ENCODE assay signal across 8 cellular contexts in genomic region chr15:42274693-42274971, GRCh38. TPM values are rescaled to one million over a fixed set of nuclear protein-coding genes. Genes with fewer than 3 reads are reported as not detected.
A peak's percentile ranks its signal among the peaks of the same experiment; 100 is the strongest.
DNase-seq lines count a peak whose midpoint lies in the region; ATAC-seq, FAIRE-seq and TF ChIP-seq lines count a peak whose summit lies in the region.

No MANE protein-coding gene starts in this region.

- peak overlapping the region; percentile 97 for H3K9ac ChIP-seq in GM12878 (ENCODE audit: control insufficient read depth, insufficient read depth, low read length)

- peaks cover 57% of the 10 kb centered on the region for H3K4me1 Mint-ChIP-seq in activated T-cell treated with anti-CD3 and anti-CD28 coated beads, Interleukin-2, amount 50 U/mL, for 72 hours (ENCODE audit: low read depth)
- peaks cover 18% of the 10 kb centered on the region for H3K4me1 Mint-ChIP-seq in memory B cell
- H3K4me1 Mint-ChIP-seq in type B pancreatic cell (ENCODE audit: unreplicated experiment): peaks cover 31% of the 10 kb centered on the region

- H3K36me3 ChIP-seq in GM12878 (ENCODE audit: control insufficient read depth in 2 of 2, insufficient read depth in 2 of 2, low read length in 1 of 2): no peaks in the 10 kb centered on the region; a peak in 2 of 4 replicates

- WGBS in GM12878 (ENCODE audit: insufficient coverage, insufficient replicate concordance, low lambda C conversion rate, missing lambda C conversion rate): 2% methylated on average over 7 of the region's 7 CpGs

- no peak for FAIRE-seq in GM12878 (lab: Jason Lieb, UNC)

- H3K9me3 Mint-ChIP-seq in activated T-cell treated with anti-CD3 and anti-CD28 coated beads, Interleukin-2, amount 50 U/mL, for 72 hours: no peaks in the 10 kb centered on the region
- H3K9me3 Mint-ChIP-seq in memory B cell (no peaks in the 10 kb centered on the region), type B pancreatic cell (no peaks in the 10 kb centered on the region)

- no peaks in the 10 kb centered on the region for H3K27me3 ChIP-seq in GM12878 (replicated peaks in 1 of 2; ENCODE audit: control insufficient read depth in 2 of 2, insufficient read depth in 2 of 2, low read length in 1 of 2)

- TF ChIP-seq EP300 in GM12878 (IDR thresholded peaks at IDR 0.05; ENCODE audit: borderline replicate concordance in 1 of 2, control insufficient read depth in 1 of 2, low read depth in 2 of 2, low read length in 2 of 2): no peak

- H3K27ac Mint-ChIP-seq in activated T-cell treated with anti-CD3 and anti-CD28 coated beads, Interleukin-2, amount 50 U/mL, for 72 hours: peak overlapping the region; percentile 97
- peak overlapping the region; percentile 97 for H3K27ac Mint-ChIP-seq in memory B cell
- H3K27ac Mint-ChIP-seq in type B pancreatic cell: peak overlapping the region; percentile 96

- TF ChIP-seq POLR2A in GM12878 (IDR thresholded peaks at IDR 0.05; ENCODE audit: low read depth, low read length): no peak

- TF ChIP-seq CTCF in GM12878 (IDR thresholded peaks at IDR 0.05 in 2 of 3, conservative IDR thresholded peaks at IDR 0.05 in 1 of 3; ENCODE audit: control insufficient read depth in 2 of 3, extremely low read depth in 1 of 3, insufficient read depth in 1 of 3, low read depth in 3 of 3, low read length in 3 of 3) (no peak), type B pancreatic cell (conservative IDR thresholded peaks at IDR 0.05) (no peak)

- H3K36me3 Mint-ChIP-seq in activated T-cell treated with anti-CD3 and anti-CD28 coated beads, Interleukin-2, amount 50 U/mL, for 72 hours (ENCODE audit: insufficient read depth in 2 of 2): peaks cover 0 to 7% of the 10 kb centered on the region in 2 donors
- H3K36me3 Mint-ChIP-seq in memory B cell: peaks cover 12% of the 10 kb centered on the region
- peaks cover 5% of the 10 kb centered on the region for H3K36me3 Mint-ChIP-seq in type B pancreatic cell

- H3K9me3 ChIP-seq in GM12878 (replicated peaks; ENCODE audit: control insufficient read depth, insufficient read depth, low read length): no peaks in the 10 kb centered on the region

- H3K4me2 ChIP-seq in GM12878 (ENCODE audit: control insufficient read depth, insufficient read depth): peak overlapping the region; percentile 98

- in situ Hi-C loops in GM12878 (cut with MboI): loop anchor here (25.0 kb wide), 1 partner anchor 1513 kb away; the partner anchor contains the start of genes ELL3 and SERF2

- H3K27me3 Mint-ChIP-seq in activated T-cell treated with anti-CD3 and anti-CD28 coated beads, Interleukin-2, amount 50 U/mL, for 72 hours (ENCODE audit: low read depth): no peaks in the 10 kb centered on the region
- H3K27me3 Mint-ChIP-seq in memory B cell (no peaks in the 10 kb centered on the region), type B pancreatic cell (no peaks in the 10 kb centered on the region)

- no peaks in the 10 kb centered on the region; the same call in 1 of the 2 replicates for H3K4me1 ChIP-seq in GM12878 (ENCODE audit: control insufficient read depth, insufficient read depth, low read length)

- H4K20me1 ChIP-seq in GM12878 (ENCODE audit: control insufficient read depth, insufficient read depth): no peaks in the 10 kb centered on the region

- peaks cover 61% of the 10 kb centered on the region for H3K79me2 ChIP-seq in GM12878 (ENCODE audit: control insufficient read depth, insufficient read depth, low read length)

- CTCF ChIA-PET in GM12878 (lab: Yijun Ruan, JAX): interaction anchor here (0.8 to 1.4 kb wide), 3 partner anchors 12 to 136 kb away, joined by 3 read pairs; no protein-coding TSS in a partner anchor

- RAD21 ChIA-PET in GM12878 (lab: Charles Lee; ENCODE audit: unreplicated experiment): no interaction called here

- no peak for ATAC-seq in activated T-cell treated with anti-CD3 and anti-CD28 coated beads, Interleukin-2, amount 50 U/mL, for 72 hours (replicated peaks in 1 of 2)
- ATAC-seq in GM12878 (no peak), memory B cell (ENCODE audit: low read depth) (no peak), HG03025 (IDR thresholded peaks at IDR 0.05; ENCODE audit: low FRiP score, unreplicated experiment) (no peak)

- H3K4me3 Mint-ChIP-seq in activated T-cell treated with anti-CD3 and anti-CD28 coated beads, Interleukin-2, amount 50 U/mL, for 72 hours: peak overlapping the region; percentile 92 to 96
- H3K4me3 Mint-ChIP-seq in memory B cell (peak overlapping the region; percentile 98), type B pancreatic cell (peak overlapping the region; percentile 100)

- H3K27ac ChIP-seq in GM12878 (ENCODE audit: control insufficient read depth, insufficient read depth): peak overlapping the region; percentile 95

- peak overlapping the region; percentile 96 for H2AFZ ChIP-seq in GM12878 (ENCODE audit: control insufficient read depth, low read depth, low read length)

- no peak for DNase-seq in activated T-cell treated with anti-CD3 and anti-CD28 coated beads, Interleukin-2, amount 50 U/mL, for 72 hours
- DNase-seq in activated T-cell treated with anti-CD3 and anti-CD28 coated beads, Interleukin-2, amount 50 U/mL, for 1 hour: no peak
- DNase-seq in GM12878 (ENCODE audit: low read depth, low spot score): no peak
- DNase-seq in memory B cell (ENCODE audit: low spot score in 2 of 2): no peak
- no peak for DNase-seq in type B pancreatic cell (ENCODE audit: extremely low spot score, unreplicated experiment)
- no peak for DNase-seq in Ammon's horn (ENCODE audit: low spot score)
- DNase-seq in HCEC 1CT: no peak

- no peak for TF ChIP-seq RAD21 in GM12878 (IDR thresholded peaks at IDR 0.05; ENCODE audit: insufficient read depth, low read depth, low read length)

- POLR2A ChIA-PET in GM12878 (lab: Charles Lee): interaction anchor here (1.1 kb wide), 1 partner anchor 67 kb away, joined by 3 read pairs; no protein-coding TSS in a partner anchor

- intact Hi-C loops in GM12878 (cut with micrococcal nuclease; ENCODE audit: unreplicated experiment): no loop called here

- peak overlapping the region; percentile 85 for H3K4me3 ChIP-seq in GM12878

- SMC1A ChIA-PET in GM12878 (lab: Charles Lee; ENCODE audit: uncharacterized antibody, unreplicated experiment): interaction anchor here (2.3 to 2.6 kb wide), 2 partner anchors 15 to 53 kb away, joined by 5 to 9 read pairs; no protein-coding TSS in a partner anchor

- no TSS peak for BruUV-seq in GM12878 (replicated peaks; lab: Mats Ljungman, UMichigan)

TF ChIP-seq in GM12878, 131 proteins besides CTCF, POLR2A, EP300 and RAD21:
- TF ChIP-seq SREBF1 (IDR thresholded peaks at IDR 0.05; ENCODE audit: low read length): no peak
TF ChIP-seq in GM12878: peak in this region for 0.

RNA-seq across cellular contexts. Expression of gene TMEM87A, which starts 1.4 kb away (rescaled TPM):
- 10 to 100 TPM; 40.6 to 42.5 TPM for total RNA-seq in activated T-cell treated with anti-CD3 and anti-CD28 coated beads, Interleukin-2, amount 50 U/mL, for 72 hours
- 62.9 and 65.0 TPM in 2 replicates for total RNA-seq in GM12878 (2013; cell fraction: nucleolus; rRNA removed)
- total RNA-seq in GM12878 (2014; rRNA removed) (31.1 and 38.6 TPM in 2 replicates), GM12878 (2014; rRNA removed; fragmentation: Illumina TruSeq; extraction: Trizol) (32.7 and 34.1 TPM in 2 replicates), GM12878 (2021) (22.9 and 25.6 TPM in 2 replicates), type B pancreatic cell (ENCODE audit: low replicate concordance) (44.3 and 67.0 TPM in 2 replicates)
- polyA plus RNA-seq in GM12878 (2011; ENCODE audit: low read depth): 17.4 TPM
- polyA plus RNA-seq in GM12878 (2011; rRNA removed) (23.9 and 35.2 TPM in 2 replicates), GM12878 (2014; fragmentation: Illumina TruSeq; extraction: Trizol) (33.4 and 40.8 TPM in 2 replicates), GM12878 (2014; fragmentation: Nextera tagmentation; extraction: Ambion mirVana) (10 to 100 TPM; 33.4 to 53.2 TPM), GM12878 (2014; rRNA removed) (17.4 and 18.2 TPM in 2 replicates), GM12878 (2016; fragmentation: Nextera tagmentation; extraction: Ambion mirVana) (10 to 100 TPM; 40.9 to 49.2 TPM)
- polyA plus RNA-seq in GM12878 (2011; cell fraction: cytosol; rRNA removed): 13.8 and 14.4 TPM in 2 replicates
- 15.2 and 16.7 TPM in 2 replicates for polyA plus RNA-seq in GM12878 (2011; cell fraction: nucleus; rRNA removed)
- polyA plus RNA-seq in GM12878 (2012): 17.0 and 21.2 TPM in 2 replicates
- 26.5 and 28.2 TPM in 2 replicates for polyA minus RNA-seq in GM12878 (2011; rRNA and poly(A)+ RNA removed)
- polyA minus RNA-seq in GM12878 (2011; cell fraction: cytosol; rRNA and poly(A)+ RNA removed): 10.2 and 11.5 TPM in 2 replicates
- polyA minus RNA-seq in GM12878 (2011; cell fraction: nucleus; rRNA and poly(A)+ RNA removed): 14.6 and 25.7 TPM in 2 replicates

RNA-seq across cellular contexts. Expression of gene GANC, which starts 1.6 kb away (rescaled TPM):
- total RNA-seq in activated T-cell treated with anti-CD3 and anti-CD28 coated beads, Interleukin-2, amount 50 U/mL, for 72 hours: 10 to 100 TPM; 27.3 to 34.1 TPM
- 177 and 186 TPM in 2 replicates for total RNA-seq in GM12878 (2013; cell fraction: nucleolus; rRNA removed)
- total RNA-seq in GM12878 (2014; rRNA removed): 20.9 and 22.1 TPM in 2 replicates
- total RNA-seq in GM12878 (2014; rRNA removed; fragmentation: Illumina TruSeq; extraction: Trizol): 24.0 and 26.8 TPM in 2 replicates
- 35.3 and 39.2 TPM in 2 replicates for total RNA-seq in GM12878 (2021)
- 13.0 TPM for polyA plus RNA-seq in GM12878 (2011; ENCODE audit: low read depth)
- polyA plus RNA-seq in GM12878 (2011; rRNA removed): 25.9 and 31.0 TPM in 2 replicates
- polyA plus RNA-seq in GM12878 (2011; cell fraction: cytosol; rRNA removed): 13.6 and 13.7 TPM in 2 replicates
- polyA plus RNA-seq in GM12878 (2011; cell fraction: nucleus; rRNA removed): 35.0 and 42.1 TPM in 2 replicates
- 14.3 and 18.8 TPM in 2 replicates for polyA plus RNA-seq in GM12878 (2012)
- polyA plus RNA-seq in GM12878 (2014; fragmentation: Illumina TruSeq; extraction: Trizol): 28.3 and 35.8 TPM in 2 replicates
- polyA plus RNA-seq in GM12878 (2014; fragmentation: Nextera tagmentation; extraction: Ambion mirVana): 10 to 100 TPM; 11.3 to 13.1 TPM
- polyA plus RNA-seq in GM12878 (2014; rRNA removed): 16.2 and 16.4 TPM in 2 replicates
- 10 to 100 TPM; 18.2 to 25.1 TPM for polyA plus RNA-seq in GM12878 (2016; fragmentation: Nextera tagmentation; extraction: Ambion mirVana)
- polyA minus RNA-seq in GM12878 (2011; rRNA and poly(A)+ RNA removed): 32.4 and 33.4 TPM in 2 replicates
- polyA minus RNA-seq in GM12878 (2011; cell fraction: cytosol; rRNA and poly(A)+ RNA removed): 10.0 and 12.9 TPM in 2 replicates
- polyA minus RNA-seq in GM12878 (2011; cell fraction: nucleus; rRNA and poly(A)+ RNA removed): 28.3 and 33.8 TPM in 2 replicates
- total RNA-seq in type B pancreatic cell (ENCODE audit: low replicate concordance): 24.4 and 25.3 TPM in 2 replicates
